ENCODE assay signal across 17 cellular contexts in genomic region chr20:47879771-47880170, GRCh38.
DNase-seq lines count a peak whose midpoint lies in the region; ATAC-seq, FAIRE-seq and TF ChIP-seq lines count a peak whose summit lies in the region.
"Had no signal": no experiment of that assay in that cellular context is flagged by ENCODE, and none has a peak within 500 bp of the region (broad histone marks: within the 10 kb centered on the region; RNA-seq: fewer than 3 reads in every experiment).

No MANE protein-coding gene starts in this region.

- H2BK5ac ChIP-seq in mesendoderm (ENCODE audit: low read length) = no peak overlapping the region

- H3K79me2 ChIP-seq in HepG2 (ENCODE audit: insufficient read depth, low read length) (no peaks in the 10 kb centered on the region), mesendoderm (ENCODE audit: control insufficient read depth, insufficient read depth, low read length) (no peaks in the 10 kb centered on the region)

- H3K36me3 ChIP-seq in HepG2 (replicated peaks in 1 of 2; ENCODE audit: control insufficient read depth in 1 of 2, insufficient read depth in 2 of 2, low read length in 2 of 2) (no peaks in the 10 kb centered on the region), right lobe of liver (no peaks in the 10 kb centered on the region), RWPE2 (ENCODE audit: low read depth) (no peaks in the 10 kb centered on the region), mesendoderm (ENCODE audit: control insufficient read depth, insufficient read depth, low read length) (no peaks in the 10 kb centered on the region)

- intact Hi-C loops in HepG2 (cut with micrococcal nuclease; ENCODE audit: unreplicated experiment) = no loop called here
- intact Hi-C loops in right lobe of liver (cut with DNase I) = no loop called here

- TF ChIP-seq EP300 in HepG2 (IDR thresholded peaks at IDR 0.05; ENCODE audit: low read depth in 2 of 2, low read length in 2 of 2) = no peak
- TF ChIP-seq EP300 in HepG2 (CRISPR knock-in tag; IDR thresholded peaks at IDR 0.05; ENCODE audit: borderline replicate concordance) = no peak

- no peak overlapping the region for H3K23ac ChIP-seq in mesendoderm (ENCODE audit: low read length)

- BruUV-seq in HepG2 (replicated peaks; lab: Mats Ljungman, UMichigan) = no TSS peak

- TF ChIP-seq RAD21 in HepG2 (CRISPR knock-in tag; IDR thresholded peaks at IDR 0.05) = no peak

- no peaks in the 10 kb centered on the region for H3K79me1 ChIP-seq in mesendoderm (ENCODE audit: low read length)

- 72% methylated on average over 15 of the region's 15 CpGs for WGBS in HepG2 (ENCODE audit: low lambda C conversion rate)
- WGBS in right lobe of liver (ENCODE audit: insufficient coverage, low coverage, low lambda C conversion rate, missing lambda C conversion rate) = 84% methylated on average over 8 of the region's 15 CpGs
- no CpG with 5 or more reads among the region's 15 CpGs for WGBS in mesendoderm (ENCODE audit: extremely low coverage, insufficient coverage, low lambda C conversion rate)

- H3K27ac ChIP-seq in HepG2 (ENCODE audit: extremely low read length, insufficient read depth, low read length) = no peak overlapping the region
- no peak overlapping the region for H3K27ac ChIP-seq in right lobe of liver
- H3K27ac ChIP-seq in RWPE2 (ENCODE audit: poor library complexity, severe bottlenecking) = no peak overlapping the region
- no peak overlapping the region for H3K27ac ChIP-seq in mesendoderm (ENCODE audit: low read depth, low read length)
- H3K27ac ChIP-seq: 22Rv1 had no signal

- H3K4ac ChIP-seq in mesendoderm (ENCODE audit: low read depth, low read length) = no peak overlapping the region

- in situ Hi-C loops in HepG2 (cut with HindIII; ENCODE audit: extremely low pct_ligation_motif_present, low pct_unique_long_range_greater_than_20kb) (no loop called here), GM13976 (cut with MboI; ENCODE audit: low sequenced_read_pairs, unreplicated experiment) (no loop called here)

- H3K4me2 ChIP-seq in HepG2 (ENCODE audit: low read depth, low read length) (no peak overlapping the region), mesendoderm (ENCODE audit: low read length) (no peak overlapping the region)
- H3K4me2 ChIP-seq: GM23338 had no signal

- no peaks in the 10 kb centered on the region for H3K9me3 ChIP-seq in HepG2 (ENCODE audit: low read length)
- H3K9me3 ChIP-seq in right lobe of liver = no peaks in the 10 kb centered on the region
- no peaks in the 10 kb centered on the region for H3K9me3 ChIP-seq in RWPE2 (ENCODE audit: severe bottlenecking)

- H3K4me3 ChIP-seq in HepG2 (replicated peaks in 1 of 3; ENCODE audit: insufficient read depth in 1 of 3, low read depth in 2 of 3, low read length in 3 of 3) (no peak overlapping the region), right lobe of liver (no peak overlapping the region), RWPE2 (ENCODE audit: severe bottlenecking) (no peak overlapping the region), mesendoderm (ENCODE audit: low read length) (no peak overlapping the region)
- H3K4me3 ChIP-seq: GM23338 had no signal

- POLR2A ChIA-PET in HepG2 (lab: Yijun Ruan, JAX) = no interaction called here

- H3K18ac ChIP-seq in mesendoderm (ENCODE audit: low read length) = no peak overlapping the region

- TF ChIP-seq CTCF in HepG2 (CRISPR knock-in tag; IDR thresholded peaks at IDR 0.05) = no peak
- no peak for TF ChIP-seq CTCF in right lobe of liver (IDR thresholded peaks at IDR 0.05)
- TF ChIP-seq CTCF in RWPE2 (IDR thresholded peaks at IDR 0.05; ENCODE audit: poor library complexity, severe bottlenecking) = no peak
- TF ChIP-seq CTCF in GM13976 (IDR thresholded peaks at IDR 0.05; ENCODE audit: borderline replicate concordance, control extremely low read depth, extremely low read depth, insufficient read depth, missing control alignments) = no peak

- TF ChIP-seq POLR2A in HepG2 (IDR thresholded peaks at IDR 0.05; ENCODE audit: insufficient read depth in 1 of 2, low read depth in 2 of 2, low read length in 2 of 2) (no peak), right lobe of liver (IDR thresholded peaks at IDR 0.05) (no peak)

- CTCF ChIA-PET in HepG2 (lab: Yijun Ruan, JAX; ENCODE audit: low intra/inter-chr PET ratio, low total read pairs) = no interaction called here

- H3K9ac ChIP-seq in HepG2 (ENCODE audit: insufficient read depth, low read depth, low read length) (no peak overlapping the region), mesendoderm (ENCODE audit: low read length) (no peak overlapping the region)

- FAIRE-seq in HepG2 (lab: Jason Lieb, UNC) (no peak), frontal cortex (lab: Jason Lieb, UNC) (no peak)
- FAIRE-seq: GM18507 had no signal

- no peaks in the 10 kb centered on the region for H4K20me1 ChIP-seq in HepG2 (ENCODE audit: insufficient read depth, low read length)

- no peak overlapping the region for H3K56ac ChIP-seq in mesendoderm (ENCODE audit: low read length)

- DNase-seq in HepG2 (ENCODE audit: low spot score) = no peak
- no peak for DNase-seq in right lobe of liver
- peak; percentile 70 for DNase-seq in RWPE2 (ENCODE audit: low spot score)
- DNase-seq in mesendoderm = no peak
- no peak for DNase-seq in frontal cortex (ENCODE audit: low spot score in 2 of 2)
- DNase-seq in middle frontal gyrus (ENCODE audit: extremely low spot score, low spot score) = no peak
- DNase-seq in GM13976 (ENCODE audit: low spot score) = no peak
- DNase-seq: AML-193; C1 segment of cervical spinal cord; Calu3; CD4-positive, alpha-beta T cell; DMS 273 treated with DMSO at 0.1 percent for 48 hours; H7; KBM-7 had no signal

- H3K4me1 ChIP-seq in HepG2 (ENCODE audit: insufficient read depth, low read length) (no peaks in the 10 kb centered on the region), right lobe of liver (no peaks in the 10 kb centered on the region), RWPE2 (ENCODE audit: insufficient read depth, poor library complexity, severe bottlenecking) (no peaks in the 10 kb centered on the region), mesendoderm (ENCODE audit: control insufficient read depth, low read depth, low read length) (peaks cover 4% of the 10 kb centered on the region)

- H4K5ac ChIP-seq in mesendoderm (ENCODE audit: low read length) = no peak overlapping the region

- H4K8ac ChIP-seq in mesendoderm (ENCODE audit: low read depth, low read length) = no peak overlapping the region

- H3K27me3 ChIP-seq in HepG2 (ENCODE audit: control insufficient read depth in 1 of 2, insufficient read depth in 2 of 2, low read length in 2 of 2) (peaks cover 5 to 33% of the 10 kb centered on the region in 2 experiments; a peak in 3 of 5 replicates), right lobe of liver (no peaks in the 10 kb centered on the region), RWPE2 (ENCODE audit: insufficient read depth, poor library complexity, severe bottlenecking) (no peaks in the 10 kb centered on the region), mesendoderm (ENCODE audit: insufficient read depth, low read length, poor library complexity) (no peaks in the 10 kb centered on the region)

- peak overlapping the region; percentile 60 for H2AK5ac ChIP-seq in mesendoderm (ENCODE audit: low read length)

- ATAC-seq in HepG2 = no peak
- no peak for ATAC-seq in right lobe of liver
- ATAC-seq in RWPE2 (ENCODE audit: low read depth) = no peak
- ATAC-seq: GM23338 had no signal

- no peak overlapping the region for H2AFZ ChIP-seq in HepG2 (ENCODE audit: low read length)
- H2AFZ ChIP-seq: GM23338 had no signal

- no peak overlapping the region for H2BK120ac ChIP-seq in mesendoderm (ENCODE audit: low read depth, low read length)

- no peak overlapping the region for H2BK15ac ChIP-seq in mesendoderm (replicated peaks; ENCODE audit: low read depth)

TF ChIP-seq in HepG2, 621 proteins besides CTCF, POLR2A, EP300 and RAD21 (continues in another document):
- peak; percentile 80; the same call in 1 of the 2 replicates for TF ChIP-seq SNAPC4 (CRISPR knock-in tag; IDR thresholded peaks at IDR 0.05)
